ENCODE assay signal across 24 cellular contexts in genomic region chr2:39517622-39518021, GRCh38.
A peak's percentile ranks its signal among the peaks of the same experiment; 100 is the strongest.
DNase-seq lines count a peak whose midpoint lies in the region; ATAC-seq, FAIRE-seq and TF ChIP-seq lines count a peak whose summit lies in the region.
"Had no signal": no experiment of that assay in that cellular context is flagged by ENCODE, and none has a peak within 500 bp of the region (broad histone marks: within the 10 kb centered on the region; RNA-seq: fewer than 3 reads in every experiment).

No MANE protein-coding gene starts in this region.

- H3K4me3 Mint-ChIP-seq in activated CD4-positive, alpha-beta T cell treated with anti-CD3 and anti-CD28 coated beads, Interleukin-2, amount 10 ng/mL, durations not matched to agents 7 days and 5 days: no peak overlapping the region
- H3K4me3 Mint-ChIP-seq: activated CD4-positive, alpha-beta memory T cell treated with anti-CD3 and anti-CD28 coated beads for 36 hours; T-helper 1 cell treated with Interleukin-12 subunit alpha and Interleukin-12 subunit beta and Interleukin-4 antibody, amounts not matched to agents 30 μg/mL and 1 μg/mL, for 36 hours had no signal

- no peak for TF ChIP-seq RAD21 in A549 (conservative IDR thresholded peaks at IDR 0.05 in 1 of 2, IDR thresholded peaks at IDR 0.05 in 1 of 2)

- no peak for TF ChIP-seq EP300 in A549 (IDR thresholded peaks at IDR 0.05)

- H3K4me1 Mint-ChIP-seq in activated CD4-positive, alpha-beta T cell treated with anti-CD3 and anti-CD28 coated beads, Interleukin-2, amount 10 ng/mL, durations not matched to agents 7 days and 5 days: peaks cover 14% of the 10 kb centered on the region

- H3K27ac ChIP-seq in A549 (peak overlapping the region; percentile 6 to 11; a peak in 1 of 6 replicates), ascending aorta (peak overlapping the region; percentile 4 to 66), right atrium auricular region (peak overlapping the region; percentile 50 to 73), gastrocnemius medialis (peak overlapping the region in 3 of 4 donors; percentile 49 to 75 (median 61))
- H3K27ac ChIP-seq: C4-2B, neutrophil had no signal

- H3K36me3 ChIP-seq in ascending aorta (no peaks in the 10 kb centered on the region), right atrium auricular region (no peaks in the 10 kb centered on the region), gastrocnemius medialis (no peaks in the 10 kb centered on the region)
- H3K36me3 ChIP-seq: neutrophil, upper lobe of left lung had no signal

- FAIRE-seq in A549 (lab: Jason Lieb, UNC): no peak
- FAIRE-seq: endometrium, G401.6, GM19239 had no signal

- POLR2A ChIA-PET in A549 (lab: Yijun Ruan, JAX): no interaction called here
- POLR2A ChIA-PET in activated CD4-positive, alpha-beta T cell treated with anti-CD3 and anti-CD28 coated beads, Interleukin-2, amount 10 ng/mL, durations not matched to agents 7 days and 5 days (lab: Charles Lee): no interaction called here

- 68% methylated on average over 2 of the region's 2 CpGs for WGBS in A549 (ENCODE audit: missing lambda C conversion rate)

- TF ChIP-seq CTCF in A549 (IDR thresholded peaks at IDR 0.05): no peak
- TF ChIP-seq CTCF in ascending aorta (IDR thresholded peaks at IDR 0.05): no peak
- no peak for TF ChIP-seq CTCF in right atrium auricular region (IDR thresholded peaks at IDR 0.05)
- TF ChIP-seq CTCF in gastrocnemius medialis (IDR thresholded peaks at IDR 0.05 in 4 of 5, conservative IDR thresholded peaks at IDR 0.05 in 1 of 5): no peak

- in situ Hi-C loops in gastrocnemius medialis (cut with MboI; ENCODE audit: low sequenced_read_pairs in 4 of 4): no loop called here

- peaks cover 7% of the 10 kb centered on the region for H3K9me3 Mint-ChIP-seq in activated CD4-positive, alpha-beta T cell treated with anti-CD3 and anti-CD28 coated beads, Interleukin-2, amount 10 ng/mL, durations not matched to agents 7 days and 5 days

- H3K27ac Mint-ChIP-seq in activated CD4-positive, alpha-beta T cell treated with anti-CD3 and anti-CD28 coated beads, Interleukin-2, amount 10 ng/mL, durations not matched to agents 7 days and 5 days: no peak overlapping the region
- H3K27ac Mint-ChIP-seq: activated CD4-positive, alpha-beta memory T cell treated with anti-CD3 and anti-CD28 coated beads for 36 hours; T-helper 1 cell treated with Interleukin-12 subunit alpha and Interleukin-12 subunit beta and Interleukin-4 antibody, amounts not matched to agents 30 μg/mL and 1 μg/mL, for 36 hours had no signal

- intact Hi-C loops in ascending aorta (cut with DNase I): no loop called here
- intact Hi-C loops in gastrocnemius medialis (cut with DNase I; ENCODE audit: low total_unique reads): loop anchor here (5.0 kb wide), 1 partner anchor 135 kb away; no protein-coding TSS in a partner anchor

- DNase-seq in A549 (ENCODE audit: low read depth in 1 of 2, low spot score in 1 of 2) (no peak), ascending aorta (ENCODE audit: low spot score in 2 of 2) (no peak), right atrium auricular region (ENCODE audit: low spot score) (no peak), gastrocnemius medialis (no peak), SIG-M5 treated with dmso at 0.1 percent for 504 hours (lab: John Stamatoyannopoulos, UW; ENCODE audit: unreplicated experiment) (no peak), cortex of kidney (lab: John Stamatoyannopoulos, UW) (no peak)
- DNase-seq in activated CD4-positive, alpha-beta T cell treated with anti-CD3 and anti-CD28 coated beads, Interleukin-2, amount 10 ng/mL, durations not matched to agents 7 days and 5 days: no peak
- DNase-seq: activated CD4-positive, alpha-beta memory T cell treated with anti-CD3 and anti-CD28 coated beads for 36 hours; activated naive CD4-positive, alpha-beta T cell; aorta; midbrain; NCI-H1436 treated with DMSO at 0.1 percent for 48 hours; NCI-H2171 treated with DMSO at 0.1 percent for 48 hours; NCI-H69; SIG-M5; stimulated activated naive CD4-positive, alpha-beta T cell; upper lobe of left lung had no signal

- no peaks in the 10 kb centered on the region for H3K27me3 Mint-ChIP-seq in activated CD4-positive, alpha-beta T cell treated with anti-CD3 and anti-CD28 coated beads, Interleukin-2, amount 10 ng/mL, durations not matched to agents 7 days and 5 days

- no peak overlapping the region for H3K4me2 ChIP-seq in A549

- ATAC-seq in A549: no peak
- ATAC-seq in gastrocnemius medialis: no peak
- no peak for ATAC-seq in HG03025 (IDR thresholded peaks at IDR 0.05; ENCODE audit: low FRiP score, unreplicated experiment)

- TF ChIP-seq POLR2A in A549 (IDR thresholded peaks at IDR 0.05; ENCODE audit: low read length) (no peak), gastrocnemius medialis (IDR thresholded peaks at IDR 0.05) (no peak)

- H3K27me3 ChIP-seq in ascending aorta (no peaks in the 10 kb centered on the region), right atrium auricular region (no peaks in the 10 kb centered on the region), gastrocnemius medialis (no peaks in the 10 kb centered on the region)
- H3K27me3 ChIP-seq: neutrophil, upper lobe of left lung had no signal

- CTCF ChIA-PET in A549 (lab: Yijun Ruan, JAX): interaction anchor here (0.9 to 2.2 kb wide), 8 partner anchors 10 to 180 kb away, joined by 3 to 8 read pairs (median 4); no protein-coding TSS in a partner anchor
- CTCF ChIA-PET in activated CD4-positive, alpha-beta T cell treated with anti-CD3 and anti-CD28 coated beads, Interleukin-2, amount 10 ng/mL, durations not matched to agents 7 days and 5 days (lab: Charles Lee): no interaction called here

- peaks cover 16% of the 10 kb centered on the region for H3K9me3 ChIP-seq in A549
- H3K9me3 ChIP-seq in ascending aorta: no peaks in the 10 kb centered on the region
- peaks cover 0 to 6% of the 10 kb centered on the region in 2 donors for H3K9me3 ChIP-seq in right atrium auricular region
- no peaks in the 10 kb centered on the region for H3K9me3 ChIP-seq in gastrocnemius medialis
- H3K9me3 ChIP-seq: neutrophil had no signal

- no peaks in the 10 kb centered on the region for H3K36me3 Mint-ChIP-seq in activated CD4-positive, alpha-beta T cell treated with anti-CD3 and anti-CD28 coated beads, Interleukin-2, amount 10 ng/mL, durations not matched to agents 7 days and 5 days (ENCODE audit: low read depth)

- peaks cover 27% of the 10 kb centered on the region for H3K4me1 ChIP-seq in A549
- H3K4me1 ChIP-seq in ascending aorta: peaks cover 0 to 25% of the 10 kb centered on the region in 2 donors
- H3K4me1 ChIP-seq in right atrium auricular region: peaks cover 2 to 59% of the 10 kb centered on the region in 2 donors
- peaks cover 35 to 58% of the 10 kb centered on the region in 2 donors for H3K4me1 ChIP-seq in gastrocnemius medialis

- H3K4me3 ChIP-seq in A549 (no peak overlapping the region), ascending aorta (no peak overlapping the region), right atrium auricular region (no peak overlapping the region), gastrocnemius medialis (no peak overlapping the region)
- H3K4me3 ChIP-seq: upper lobe of left lung had no signal

TF ChIP-seq in A549, 52 proteins besides CTCF, POLR2A, EP300 and RAD21:
- TF ChIP-seq SMC3 (IDR thresholded peaks at IDR 0.05): no peak
- no peak for TF ChIP-seq CEBPB (IDR thresholded peaks at IDR 0.05)
- no peak for TF ChIP-seq RARB (CRISPR knock-in tag; IDR thresholded peaks at IDR 0.05)
- TF ChIP-seq KDM5A (IDR thresholded peaks at IDR 0.05): no peak
- TF ChIP-seq ATOH8 (CRISPR knock-in tag; IDR thresholded peaks at IDR 0.05; ENCODE audit: low read depth): no peak
- TF ChIP-seq ZC3H11A (IDR thresholded peaks at IDR 0.05): no peak
- no peak for TF ChIP-seq EHMT2 (IDR thresholded peaks at IDR 0.05; ENCODE audit: low read depth)
- no peak for TF ChIP-seq JUNB (IDR thresholded peaks at IDR 0.05)
- TF ChIP-seq BHLHE40 (IDR thresholded peaks at IDR 0.05; ENCODE audit: low read depth, low read length): no peak
- no peak for TF ChIP-seq PHF8 (IDR thresholded peaks at IDR 0.05; ENCODE audit: borderline replicate concordance, low read depth)
- TF ChIP-seq HEYL (CRISPR knock-in tag; IDR thresholded peaks at IDR 0.05): no peak
- TF ChIP-seq SREBF2 (IDR thresholded peaks at IDR 0.05): no peak
- no peak for TF ChIP-seq CBX2 (IDR thresholded peaks at IDR 0.05; ENCODE audit: borderline replicate concordance, low read depth)
- no peak for TF ChIP-seq EHF (CRISPR knock-in tag; IDR thresholded peaks at IDR 0.05)
- no peak for TF ChIP-seq TP53 (CRISPR knock-in tag; IDR thresholded peaks at IDR 0.05)
- no peak for TF ChIP-seq ZNF302 (CRISPR knock-in tag; IDR thresholded peaks at IDR 0.05)
- no peak for TF ChIP-seq FOXS1 (CRISPR knock-in tag; IDR thresholded peaks at IDR 0.05)

Comparison
In these comparisons a context has a peak if more than half of its experiments do, and no peak if none do; other contexts are left out.
1. H3K27ac ChIP-seq: peak in every context shown above with its lines; median percentile 62 in right atrium auricular region; 61 in gastrocnemius medialis; 35 in ascending aorta; 8 in A549.